Comparison of ENCODE assay signal across 30 cellular contexts in genomic region chr12:17778242-17778641, GRCh38.
"Had no signal": no experiment of that assay in that cellular context is flagged by ENCODE, and none has a peak within 500 bp of the region (broad histone marks: within the 10 kb centered on the region; RNA-seq: fewer than 3 reads in every experiment).

No MANE protein-coding gene starts in this region.

- H3K4me1 ChIP-seq: esophagus muscularis mucosa, foreskin keratinocyte, gastrocnemius medialis, heart right ventricle had no signal

- H3K4me3 ChIP-seq: esophagus muscularis mucosa, gastrocnemius medialis, heart right ventricle had no signal

- H3K9me3 ChIP-seq: esophagus muscularis mucosa, gastrocnemius medialis had no signal

- H3K27me3 Mint-ChIP-seq: activated CD4-positive, alpha-beta T cell treated with anti-CD3 and anti-CD28 coated beads, Interleukin-2, amount 10 ng/mL, durations not matched to agents 7 days and 5 days; activated CD8-positive, alpha-beta T cell treated with anti-CD3 and anti-CD28 coated beads for 36 hours; activated naive CD8-positive, alpha-beta T cell; activated T-helper 17 cell treated with anti-CD3 and anti-CD28 coated beads, Interleukin-2, amount 50 U/mL, for 72 hours; effector memory CD8-positive, alpha-beta T cell had no signal

- H3K36me3 Mint-ChIP-seq: activated naive CD8-positive, alpha-beta T cell had no signal

- DNase-seq: activated CD4-positive, alpha-beta T cell treated with anti-CD3 and anti-CD28 coated beads for 1 hour; activated CD4-positive, alpha-beta T cell treated with anti-CD3 and anti-CD28 coated beads for 4 hours; activated CD4-positive, alpha-beta T cell treated with anti-CD3 and anti-CD28 coated beads, Interleukin-2, amount 10 ng/mL, durations not matched to agents 7 days and 5 days; activated CD4-positive, alpha-beta T cell treated with anti-CD3 and anti-CD28 coated beads, Interleukin-2, amount 50 U/mL, for 4 hours; activated CD8-positive, alpha-beta memory T cell treated with anti-CD3 and anti-CD28 coated beads for 24 hours; activated CD8-positive, alpha-beta T cell treated with anti-CD3 and anti-CD28 coated beads for 36 hours; activated effector memory CD4-positive, alpha-beta T cell treated with Interleukin-2 at 50 U/mL for 16 hours; activated gamma-delta T cell treated with Interleukin-2 at 50 U/mL for 16 hours; activated naive CD4-positive, alpha-beta T cell treated with anti-CD3 and anti-CD28 coated beads, Interleukin-2, amount 50 U/mL, for 16 hours; activated naive CD4-positive, alpha-beta T cell treated with Interleukin-2 at 50 U/mL for 16 hours; activated T-cell treated with anti-CD3 and anti-CD28 coated beads, Interleukin-2, amount 50 U/mL, for 4 hours; amniotic stem cell; anterior cingulate cortex; brain microvascular endothelial cell; caudate nucleus; cortex of kidney; dermis blood vessel endothelial cell; effector CD4-positive, alpha-beta T cell; effector memory CD8-positive, alpha-beta T cell; erythroblast; foreskin keratinocyte; gastrocnemius medialis; glutamatergic neuron; heart right ventricle; T-helper 2 cell had no signal

- H3K36me3 ChIP-seq: brain microvascular endothelial cell, esophagus muscularis mucosa, gastrocnemius medialis, heart right ventricle had no signal

- H3K4me1 Mint-ChIP-seq: activated CD4-positive, alpha-beta T cell treated with anti-CD3 and anti-CD28 coated beads, Interleukin-2, amount 10 ng/mL, durations not matched to agents 7 days and 5 days; activated T-helper 17 cell treated with anti-CD3 and anti-CD28 coated beads, Interleukin-2, amount 50 U/mL, for 72 hours; WTC11 had no signal

- H3K27ac ChIP-seq: brain microvascular endothelial cell, esophagus muscularis mucosa, foreskin keratinocyte, gastrocnemius medialis, heart right ventricle, VCaP had no signal

- H3K27ac Mint-ChIP-seq: activated CD4-positive, alpha-beta T cell treated with anti-CD3 and anti-CD28 coated beads, Interleukin-2, amount 10 ng/mL, durations not matched to agents 7 days and 5 days; activated CD8-positive, alpha-beta T cell treated with anti-CD3 and anti-CD28 coated beads for 36 hours; activated naive CD8-positive, alpha-beta T cell; activated T-helper 17 cell treated with anti-CD3 and anti-CD28 coated beads, Interleukin-2, amount 50 U/mL, for 72 hours; effector memory CD8-positive, alpha-beta T cell; WTC11 had no signal

- H3K27me3 ChIP-seq: brain microvascular endothelial cell, esophagus muscularis mucosa, foreskin keratinocyte, gastrocnemius medialis, heart right ventricle had no signal

- H3K4me3 Mint-ChIP-seq: activated CD4-positive, alpha-beta T cell treated with anti-CD3 and anti-CD28 coated beads, Interleukin-2, amount 10 ng/mL, durations not matched to agents 7 days and 5 days; activated CD8-positive, alpha-beta T cell treated with anti-CD3 and anti-CD28 coated beads for 36 hours; activated naive CD8-positive, alpha-beta T cell; activated T-cell treated with anti-CD3 and anti-CD28 coated beads, Interleukin-2, amount 50 U/mL, for 4 hours; activated T-helper 17 cell treated with anti-CD3 and anti-CD28 coated beads, Interleukin-2, amount 50 U/mL, for 72 hours; effector memory CD8-positive, alpha-beta T cell; WTC11 had no signal
